Comparison of ENCODE assay signal across 29 cellular contexts in genomic region chr6:8623441-8623840, GRCh38.
"Had no signal": no experiment of that assay in that cellular context is flagged by ENCODE, and none has a peak within 500 bp of the region (broad histone marks: within the 10 kb centered on the region; RNA-seq: fewer than 3 reads in every experiment).

No MANE protein-coding gene starts in this region.

- DNase-seq: activated B cell treated with CpG ODN at 0.5 μM for 24 hours; activated CD4-positive, alpha-beta memory T cell treated with anti-CD3 and anti-CD28 coated beads for 36 hours; activated CD4-positive, alpha-beta T cell treated with anti-CD3 and anti-CD28 coated beads for 4 hours; activated CD4-positive, alpha-beta T cell treated with anti-CD3 and anti-CD28 coated beads, Interleukin-2, amount 10 ng/mL, durations not matched to agents 24 days and 14 days; activated CD4-positive, alpha-beta T cell treated with anti-CD3 and anti-CD28 coated beads, Interleukin-2, amount 50 U/mL, for 1 hour; activated CD4-positive, alpha-beta T cell treated with anti-CD3 and anti-CD28 coated beads, Interleukin-2, amount 50 U/mL, for 4 hours; activated CD4-positive, CD25-positive, alpha-beta regulatory T cell treated with anti-CD3 and anti-CD28 coated beads, Interleukin-2, amount 50 U/mL, for 72 hours; activated CD8-positive, alpha-beta memory T cell treated with anti-CD3 and anti-CD28 coated beads for 24 hours; activated CD8-positive, alpha-beta memory T cell treated with anti-CD3 and anti-CD28 coated beads, Interleukin-2, amount 10 ng/mL, durations not matched to agents 7 days and 5 days; activated CD8-positive, alpha-beta memory T cell treated with anti-CD3 and anti-CD28 coated beads, Interleukin-2, amount 50 U/mL, for 48 hours; activated CD8-positive, alpha-beta T cell treated with anti-CD3 and anti-CD28 coated beads for 36 hours; activated effector memory CD4-positive, alpha-beta T cell treated with Interleukin-2 at 50 U/mL for 16 hours; activated gamma-delta T cell; activated naive CD4-positive, alpha-beta T cell treated with anti-CD3 and anti-CD28 coated beads, Interleukin-2, amount 10 ng/mL, durations not matched to agents 7 days and 5 days; activated naive CD4-positive, alpha-beta T cell treated with Interleukin-2 at 50 U/mL for 16 hours; activated naive CD8-positive, alpha-beta T cell treated with anti-CD3 and anti-CD28 coated beads, Interleukin-2, amount 10 ng/mL, durations not matched to agents 7 days and 5 days; activated naive CD8-positive, alpha-beta T cell treated with anti-CD3 and anti-CD28 coated beads, Interleukin-2, amount 50 U/mL, for 24 hours; activated T-cell treated with anti-CD3 and anti-CD28 coated beads, Interleukin-2, amount 50 U/mL, for 24 hours; activated T-cell treated with anti-CD3 and anti-CD28 coated beads, Interleukin-2, amount 50 U/mL, for 48 hours; amygdala; anterior cingulate cortex; central memory CD4-positive, alpha-beta T cell; SW 1271; T-helper 1 cell; T-helper 2 cell; T-helper 9 cell had no signal

- H3K27ac ChIP-seq: ascending aorta, VCaP had no signal

- FAIRE-seq: TTC549 had no signal

- H3K27me3 ChIP-seq: ascending aorta had no signal

- H3K4me3 ChIP-seq: ascending aorta had no signal

- ATAC-seq: activated CD8-positive, alpha-beta memory T cell treated with anti-CD3 and anti-CD28 coated beads, Interleukin-2, amount 10 ng/mL, durations not matched to agents 7 days and 5 days; activated CD8-positive, alpha-beta T cell treated with anti-CD3 and anti-CD28 coated beads for 36 hours; activated naive CD8-positive, alpha-beta T cell treated with anti-CD3 and anti-CD28 coated beads, Interleukin-2, amount 50 U/mL, for 24 hours had no signal

- H3K4me1 ChIP-seq: ascending aorta had no signal

- H3K36me3 ChIP-seq: ascending aorta had no signal
